1 cellular context compared by ENCODE assay signal in the genomic region with DNA sequence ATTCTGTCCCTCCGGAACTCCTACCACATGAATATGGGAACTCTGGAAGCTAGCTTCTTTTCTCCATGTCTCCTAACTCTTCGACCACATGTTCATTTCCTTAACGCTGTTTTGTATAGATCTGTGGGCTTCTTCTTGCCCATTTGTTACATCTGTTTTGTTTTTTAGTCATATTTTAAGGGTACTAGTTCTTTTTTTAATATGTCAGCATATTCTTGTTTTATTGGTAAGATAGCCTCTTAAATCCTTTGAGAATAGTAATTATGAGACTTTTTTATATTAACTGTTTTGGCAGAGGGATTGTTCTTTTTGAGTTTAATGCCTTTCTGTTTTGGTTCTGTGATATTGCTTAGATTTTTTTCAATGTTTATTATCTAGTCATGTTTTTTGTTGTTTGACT.
TF ChIP-seq lines count a peak whose summit lies in the region.

No MANE protein-coding gene starts in this region.

TF ChIP-seq in WTC11, 78 proteins besides CTCF, POLR2A, EP300 and RAD21 (continued from another document):
- TF ChIP-seq, protein P1, sequence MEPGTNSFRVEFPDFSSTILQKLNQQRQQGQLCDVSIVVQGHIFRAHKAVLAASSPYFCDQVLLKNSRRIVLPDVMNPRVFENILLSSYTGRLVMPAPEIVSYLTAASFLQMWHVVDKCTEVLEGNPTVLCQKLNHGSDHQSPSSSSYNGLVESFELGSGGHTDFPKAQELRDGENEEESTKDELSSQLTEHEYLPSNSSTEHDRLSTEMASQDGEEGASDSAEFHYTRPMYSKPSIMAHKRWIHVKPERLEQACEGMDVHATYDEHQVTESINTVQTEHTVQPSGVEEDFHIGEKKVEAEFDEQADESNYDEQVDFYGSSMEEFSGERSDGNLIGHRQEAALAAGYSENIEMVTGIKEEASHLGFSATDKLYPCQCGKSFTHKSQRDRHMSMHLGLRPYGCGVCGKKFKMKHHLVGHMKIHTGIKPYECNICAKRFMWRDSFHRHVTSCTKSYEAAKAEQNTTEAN (CRISPR knock-in tag; IDR thresholded peaks at IDR 0.05), result no peak
- TF ChIP-seq MXD4 (CRISPR knock-in tag; IDR thresholded peaks at IDR 0.05; ENCODE audit: borderline replicate concordance) (no peak), FOXJ3 (CRISPR knock-in tag; IDR thresholded peaks at IDR 0.05; ENCODE audit: borderline replicate concordance) (no peak), HMGA2 (CRISPR knock-in tag; IDR thresholded peaks at IDR 0.05) (no peak), FOXK1 (CRISPR knock-in tag; IDR thresholded peaks at IDR 0.05) (no peak), ZNF219 (CRISPR knock-in tag; IDR thresholded peaks at IDR 0.05; ENCODE audit: borderline replicate concordance) (no peak), FOXP1 (CRISPR knock-in tag; IDR thresholded peaks at IDR 0.05; ENCODE audit: borderline replicate concordance) (no peak), ATF1 (CRISPR knock-in tag; IDR thresholded peaks at IDR 0.05) (no peak), RORB (CRISPR knock-in tag; IDR thresholded peaks at IDR 0.05) (no peak), SOX15 (CRISPR knock-in tag; IDR thresholded peaks at IDR 0.05) (no peak), CREB1 (CRISPR knock-in tag; IDR thresholded peaks at IDR 0.05) (no peak)
- TF ChIP-seq, protein P2, sequence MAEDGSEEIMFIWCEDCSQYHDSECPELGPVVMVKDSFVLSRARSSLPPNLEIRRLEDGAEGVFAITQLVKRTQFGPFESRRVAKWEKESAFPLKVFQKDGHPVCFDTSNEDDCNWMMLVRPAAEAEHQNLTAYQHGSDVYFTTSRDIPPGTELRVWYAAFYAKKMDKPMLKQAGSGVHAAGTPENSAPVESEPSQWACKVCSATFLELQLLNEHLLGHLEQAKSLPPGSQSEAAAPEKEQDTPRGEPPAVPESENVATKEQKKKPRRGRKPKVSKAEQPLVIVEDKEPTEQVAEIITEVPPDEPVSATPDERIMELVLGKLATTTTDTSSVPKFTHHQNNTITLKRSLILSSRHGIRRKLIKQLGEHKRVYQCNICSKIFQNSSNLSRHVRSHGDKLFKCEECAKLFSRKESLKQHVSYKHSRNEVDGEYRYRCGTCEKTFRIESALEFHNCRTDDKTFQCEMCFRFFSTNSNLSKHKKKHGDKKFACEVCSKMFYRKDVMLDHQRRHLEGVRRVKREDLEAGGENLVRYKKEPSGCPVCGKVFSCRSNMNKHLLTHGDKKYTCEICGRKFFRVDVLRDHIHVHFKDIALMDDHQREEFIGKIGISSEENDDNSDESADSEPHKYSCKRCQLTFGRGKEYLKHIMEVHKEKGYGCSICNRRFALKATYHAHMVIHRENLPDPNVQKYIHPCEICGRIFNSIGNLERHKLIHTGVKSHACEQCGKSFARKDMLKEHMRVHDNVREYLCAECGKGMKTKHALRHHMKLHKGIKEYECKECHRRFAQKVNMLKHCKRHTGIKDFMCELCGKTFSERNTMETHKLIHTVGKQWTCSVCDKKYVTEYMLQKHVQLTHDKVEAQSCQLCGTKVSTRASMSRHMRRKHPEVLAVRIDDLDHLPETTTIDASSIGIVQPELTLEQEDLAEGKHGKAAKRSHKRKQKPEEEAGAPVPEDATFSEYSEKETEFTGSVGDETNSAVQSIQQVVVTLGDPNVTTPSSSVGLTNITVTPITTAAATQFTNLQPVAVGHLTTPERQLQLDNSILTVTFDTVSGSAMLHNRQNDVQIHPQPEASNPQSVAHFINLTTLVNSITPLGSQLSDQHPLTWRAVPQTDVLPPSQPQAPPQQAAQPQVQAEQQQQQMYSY (CRISPR knock-in tag; IDR thresholded peaks at IDR 0.05), result no peak
